22 cellular contexts compared by ENCODE assay signal in genomic region chr2:152710713-152711112, GRCh38.
"Had no signal": no experiment of that assay in that cellular context is flagged by ENCODE, and none has a peak within 500 bp of the region (broad histone marks: within the 10 kb centered on the region; RNA-seq: fewer than 3 reads in every experiment).

No MANE protein-coding gene starts in this region.

- H3K27ac ChIP-seq: body of pancreas, cardiac muscle cell, hepatocyte, left ventricle myocardium inferior, neural progenitor cell, testis, uterus had no signal

- H3K27me3 ChIP-seq: body of pancreas, cardiac muscle cell, hepatocyte, neural progenitor cell, testis, uterus had no signal

- H3K36me3 ChIP-seq: uterus had no signal

- DNase-seq: activated CD4-positive, alpha-beta T cell treated with anti-CD3 and anti-CD28 coated beads, Interleukin-2, amount 10 ng/mL, durations not matched to agents 24 days and 14 days; activated CD8-positive, alpha-beta memory T cell treated with anti-CD3 and anti-CD28 coated beads, Interleukin-2, amount 10 ng/mL, durations not matched to agents 7 days and 5 days; activated CD8-positive, alpha-beta T cell treated with anti-CD3 and anti-CD28 coated beads for 36 hours; activated T-cell treated with anti-CD3 and anti-CD28 coated beads for 4 hours; amygdala; body of pancreas; effector CD4-positive, alpha-beta T cell; foreskin melanocyte; immature natural killer cell; left ventricle myocardium inferior; mammary epithelial cell; naive thymus-derived CD8-positive, alpha-beta T cell; stimulated activated CD4-positive, alpha-beta T cell treated with anti-CD3 and anti-CD28 coated beads, Interleukin-15, amount 100 ng/mL, for 24 hours; stimulated activated naive CD4-positive, alpha-beta T cell; T-helper 9 cell; testis; trophoblast cell; uterus had no signal

- H3K4me3 ChIP-seq: body of pancreas, cardiac muscle cell, hepatocyte, left ventricle myocardium inferior, neural progenitor cell, smooth muscle cell, testis, uterus had no signal

- H3K4me2 ChIP-seq: hepatocyte, neural progenitor cell, smooth muscle cell had no signal

- H3K9me3 ChIP-seq: body of pancreas, left ventricle myocardium inferior, testis, uterus had no signal

- H2AFZ ChIP-seq: hepatocyte, neural progenitor cell had no signal

- H3K9ac ChIP-seq: neural progenitor cell had no signal
